In genomic region chr6:33737267-33738026, GRCh38 we compare ENCODE assay signal across 12 cellular contexts. TPM values are rescaled to one million over a fixed set of nuclear protein-coding genes. Genes with fewer than 3 reads are reported as not detected.
"Had no signal": no experiment of that assay in that cellular context is flagged by ENCODE, and none has a peak within 500 bp of the region (broad histone marks: within the 10 kb centered on the region; RNA-seq: fewer than 3 reads in every experiment).

No MANE protein-coding gene starts in this region.

- H3K4me1 ChIP-seq: tibial nerve had no signal

- H3K9me3 ChIP-seq: esophagus squamous epithelium, neutrophil, tibial nerve had no signal

- DNase-seq: activated CD4-positive, alpha-beta T cell treated with anti-CD3 and anti-CD28 coated beads, Interleukin-2, amount 10 ng/mL, durations not matched to agents 7 days and 5 days; activated CD4-positive, CD25-positive, alpha-beta regulatory T cell; activated T-cell treated with anti-CD3 and anti-CD28 coated beads, Interleukin-2, amount 50 U/mL, for 1 hour; esophagus squamous epithelium; foreskin fibroblast; naive B cell; SHP77 treated with DMSO at 0.1 percent for 48 hours; T-helper 2 cell had no signal

- H3K36me3 ChIP-seq: neutrophil, tibial nerve had no signal

- ATAC-seq: sciatic nerve had no signal

- H3K27ac ChIP-seq: neutrophil, tibial nerve had no signal

- H3K4me3 ChIP-seq: esophagus squamous epithelium, tibial nerve had no signal

- H3K27me3 ChIP-seq: neutrophil, tibial nerve had no signal

RNA-seq across cellular contexts. Expression of gene IP6K3, which starts 9.3 kb away (rescaled TPM):
- total RNA-seq: activated CD4-positive, alpha-beta T cell treated with anti-CD3 and anti-CD28 coated beads, Interleukin-2, amount 10 ng/mL, durations not matched to agents 7 days and 5 days; activated CD8-positive, alpha-beta memory T cell treated with anti-CD3 and anti-CD28 coated beads for 36 hours had no signal
